9 cellular contexts compared by ENCODE assay signal in genomic region chr16:50273888-50274770, GRCh38. TPM values are rescaled to one million over a fixed set of nuclear protein-coding genes. Genes with fewer than 3 reads are reported as not detected.
DNase-seq lines count a peak whose midpoint lies in the region; ATAC-seq and TF ChIP-seq lines count a peak whose summit lies in the region.
"Had no signal": no experiment of that assay in that cellular context is flagged by ENCODE, and none has a peak within 500 bp of the region (broad histone marks: within the 10 kb centered on the region; RNA-seq: fewer than 3 reads in every experiment).

No MANE protein-coding gene starts in this region.

- ATAC-seq in GM19035 (IDR thresholded peaks at IDR 0.05; ENCODE audit: unreplicated experiment) (peak; percentile 70), HG03045 (IDR thresholded peaks at IDR 0.05; ENCODE audit: unreplicated experiment) (peak; percentile 58)

- intact Hi-C loops in dorsolateral prefrontal cortex (cut with DNase I): no loop called here

- DNase-seq in T-helper 1 cell: peak in 4 of 5 donors; percentile 34 to 74 (median 40)
- peak in 2 of 10 donors; percentile 36 to 41 for DNase-seq in dorsolateral prefrontal cortex
- DNase-seq in stimulated activated CD4-positive, alpha-beta T cell treated with anti-CD3 and anti-CD28 coated beads, Interleukin-4, amount 100 ng/mL, for 24 hours: peak; percentile 62
- no peak for DNase-seq in NCI-H2171 (lab: John Stamatoyannopoulos, UW)
- no peak for DNase-seq in DMS53 treated with DMSO at 0.1 percent for 48 hours (lab: John Stamatoyannopoulos, UW; ENCODE audit: unreplicated experiment)
- DNase-seq in hippocampal formation (lab: John Stamatoyannopoulos, UW): no peak

- H3K27ac ChIP-seq in dorsolateral prefrontal cortex: peak overlapping the region in 30 of 59 donors; percentile 17 to 82 (median 52)
- H3K27ac ChIP-seq: VCaP had no signal

- no peak for TF ChIP-seq CTCF in dorsolateral prefrontal cortex (IDR thresholded peaks at IDR 0.05 in 54 of 56, conservative IDR thresholded peaks at IDR 0.05 in 2 of 56; ENCODE audit: low read depth in 1 of 56, partially characterized antibody in 56 of 56)

- peak overlapping the region in 34 of 59 donors; percentile 7 to 52 (median 34) for H3K4me3 ChIP-seq in dorsolateral prefrontal cortex

- H3K27me3 ChIP-seq in dorsolateral prefrontal cortex: no peaks in the 10 kb centered on the region

RNA-seq across cellular contexts. Expression of gene ADCY7, which starts 7.8 kb away (rescaled TPM):
- total RNA-seq in dorsolateral prefrontal cortex: 10 to 100 TPM in 115 of 120 experiments, 1 to 10 TPM in 5; 6.5 to 45.5 (median 17.2) TPM

Comparison
In these comparisons a context has a peak if more than half of its experiments do, and no peak if none do; other contexts are left out.
1. DNase-seq: peak in T-helper 1 cell (4 of 5) and stimulated activated CD4-positive, alpha-beta T cell treated with anti-CD3 and anti-CD28 coated beads, Interleukin-4, amount 100 ng/mL, for 24 hours (single experiment); none in NCI-H2171 (single experiment), DMS53 treated with DMSO at 0.1 percent for 48 hours (single experiment) and hippocampal formation (0 of 2).